ENCODE assay signal across 9 cellular contexts in genomic region chr2:55175254-55176093, GRCh38. TPM values are rescaled to one million over a fixed set of nuclear protein-coding genes. Genes with fewer than 3 reads are reported as not detected.
A peak's percentile ranks its signal among the peaks of the same experiment; 100 is the strongest.
DNase-seq lines count a peak whose midpoint lies in the region; ATAC-seq, FAIRE-seq and TF ChIP-seq lines count a peak whose summit lies in the region.
"Had no signal": no experiment of that assay in that cellular context is flagged by ENCODE, and none has a peak within 500 bp of the region (broad histone marks: within the 10 kb centered on the region; RNA-seq: fewer than 3 reads in every experiment).

No MANE protein-coding gene starts in this region.

- 0 out of 2 replicates have a peak, but pooled peaks cover 3% of the 10 kb centered on the region for H3K79me2 ChIP-seq in SK-N-SH (ENCODE audit: insufficient read depth)

- intact Hi-C loops in Caco-2 (cut with micrococcal nuclease; ENCODE audit: unreplicated experiment) (loop anchor here (1.0 to 10.0 kb wide), 4 partner anchors 160 to 1071 kb away; no protein-coding TSS in a partner anchor), esophagus squamous epithelium (cut with DNase I) (loop anchor here (5.0 to 10.0 kb wide), 2 partner anchors 161 to 278 kb away; no protein-coding TSS in a partner anchor)

- no peaks in the 10 kb centered on the region for H4K20me1 ChIP-seq in SK-N-SH (ENCODE audit: insufficient read depth)

- H3K36me3 ChIP-seq in Caco-2 (ENCODE audit: control insufficient read depth, insufficient read depth, low read length) (no peaks in the 10 kb centered on the region), SK-N-SH (replicated peaks in 1 of 2; ENCODE audit: control insufficient read depth in 1 of 2, insufficient read depth in 2 of 2, low read length in 1 of 2) (peaks cover 0 to 7% of the 10 kb centered on the region in 2 experiments), esophagus squamous epithelium (no peaks in the 10 kb centered on the region)

- no peak for TF ChIP-seq EP300 in SK-N-SH (IDR thresholded peaks at IDR 0.05; ENCODE audit: borderline replicate concordance in 1 of 2, low read depth in 1 of 2, low read length in 1 of 2)

- no peaks in the 10 kb centered on the region for H3K27me3 ChIP-seq in Caco-2 (replicated peaks; ENCODE audit: control insufficient read depth, insufficient read depth, low read length)
- no peaks in the 10 kb centered on the region for H3K27me3 ChIP-seq in SK-N-SH (ENCODE audit: insufficient read depth)
- H3K27me3 ChIP-seq in esophagus squamous epithelium, result no peaks in the 10 kb centered on the region

- 33% methylated on average over 5 of the region's 5 CpGs for WGBS in SK-N-SH (ENCODE audit: low lambda C conversion rate)
- 10 to 16% methylated on average over 5 of the region's 5 CpGs for WGBS in esophagus squamous epithelium, 2 donors

- DNase-seq in Caco-2, result peak in 1 of 2 experiments; percentile 36
- peak; percentile 12 for DNase-seq in GM19239 (ENCODE audit: insufficient read length, low spot score)
- DNase-seq in LNCaP clone FGC (ENCODE audit: low read depth), result no peak
- peak; percentile 45 for DNase-seq in SK-N-SH
- no peak for DNase-seq in esophagus squamous epithelium (lab: John Stamatoyannopoulos, UW)
- DNase-seq in non-pigmented ciliary epithelial cell (ENCODE audit: low read depth), result peak; percentile 37
- DNase-seq in retina, result no peak

- H3F3A ChIP-seq in SK-N-SH (replicated peaks; ENCODE audit: insufficient read depth), result peaks cover 4% of the 10 kb centered on the region

- no peaks in the 10 kb centered on the region for H3K9me3 Mint-ChIP-seq in Caco-2 (ENCODE audit: unreplicated experiment)

- FAIRE-seq in GM19239 (lab: Jason Lieb, UNC), result peak; percentile 70

- H3K4me1 Mint-ChIP-seq in Caco-2 (ENCODE audit: low read depth, unreplicated experiment), result peaks cover 12% of the 10 kb centered on the region

- H3K9me3 ChIP-seq in Caco-2 (no peaks in the 10 kb centered on the region), SK-N-SH (no peaks in the 10 kb centered on the region), esophagus squamous epithelium (no peaks in the 10 kb centered on the region)

- no peaks in the 10 kb centered on the region for H3K9me2 ChIP-seq in SK-N-SH

- H3K27ac ChIP-seq in SK-N-SH (ENCODE audit: low read depth in 2 of 2, low read length in 1 of 2), result no peak overlapping the region
- no peak overlapping the region for H3K27ac ChIP-seq in esophagus squamous epithelium
- H3K27ac ChIP-seq: SK-N-MC had no signal

- no peak overlapping the region for H3K4me3 Mint-ChIP-seq in Caco-2 (ENCODE audit: unreplicated experiment)

- no peak overlapping the region for H3K4me3 ChIP-seq in Caco-2 (ENCODE audit: low read depth, low read length)
- H3K4me3 ChIP-seq in LNCaP clone FGC (ENCODE audit: low read depth, low read length), result no peak overlapping the region
- H3K4me3 ChIP-seq in SK-N-SH (ENCODE audit: low read depth in 2 of 2, low read length in 1 of 2), result no peak overlapping the region
- H3K4me3 ChIP-seq in esophagus squamous epithelium, result no peak overlapping the region
- H3K4me3 ChIP-seq: SK-N-MC had no signal

- TF ChIP-seq CTCF in Caco-2 (IDR thresholded peaks at IDR 0.05; ENCODE audit: insufficient read depth in 1 of 2, low read depth in 1 of 2, low read length in 1 of 2, severe bottlenecking in 1 of 2, unreplicated experiment in 1 of 2) (peak; percentile 44 to 50), LNCaP clone FGC (IDR thresholded peaks at IDR 0.05; ENCODE audit: control insufficient read depth, extremely low read depth, insufficient read depth) (peak; percentile 41), SK-N-SH (IDR thresholded peaks at IDR 0.05) (peak; percentile 77), esophagus squamous epithelium (IDR thresholded peaks at IDR 0.05) (peak; percentile 38 to 78 (median 56))

- H3K4me1 ChIP-seq in Caco-2 (no peaks in the 10 kb centered on the region), SK-N-SH (ENCODE audit: control insufficient read depth in 1 of 2, insufficient read depth in 2 of 2, low read depth in 1 of 2, low read length in 1 of 2) (peaks cover 0 to 3% of the 10 kb centered on the region in 2 experiments; a peak in 3 of 4 replicates), esophagus squamous epithelium (peaks cover 0 to 21% (median 0%) of the 10 kb centered on the region in 3 donors)

- no peak for TF ChIP-seq POLR2A in esophagus squamous epithelium (IDR thresholded peaks at IDR 0.05)

- H3K27ac Mint-ChIP-seq in Caco-2 (ENCODE audit: unreplicated experiment), result no peak overlapping the region

- BruUV-seq in Caco-2 (replicated peaks; lab: Mats Ljungman, UMichigan), result no TSS peak

- ATAC-seq in GM21717 (IDR thresholded peaks at IDR 0.05; ENCODE audit: unreplicated experiment), result no peak

- no peak overlapping the region for H3K4me2 ChIP-seq in SK-N-SH

- H2AFZ ChIP-seq in SK-N-SH (ENCODE audit: low read depth), result no peak overlapping the region

- CTCF ChIA-PET in Caco-2 (lab: Charles Lee), result interaction anchor here (0.6 to 1.7 kb wide), 8 partner anchors 10 to 484 kb away, joined by 3 to 14 read pairs (median 3); partner anchors contain the start of genes CFAP36 and RTN4
- CTCF ChIA-PET in SK-N-SH (lab: Yijun Ruan, JAX), result interaction anchor here (0.7 to 18.9 kb wide), 15 partner anchors 10 to 1069 kb away, joined by 3 to 215 read pairs (median 3); no protein-coding TSS in a partner anchor

- no peaks in the 10 kb centered on the region for H3K27me3 Mint-ChIP-seq in Caco-2 (ENCODE audit: insufficient read depth, unreplicated experiment)

- H3K36me3 Mint-ChIP-seq in Caco-2 (ENCODE audit: insufficient read depth, unreplicated experiment), result no peaks in the 10 kb centered on the region

- H3K9ac ChIP-seq in SK-N-SH, result no peak overlapping the region

- peak; percentile 84 for TF ChIP-seq RAD21 in SK-N-SH (IDR thresholded peaks at IDR 0.05; ENCODE audit: low read length)

- POLR2A ChIA-PET in Caco-2 (lab: Charles Lee), result no interaction called here
- POLR2A ChIA-PET in SK-N-SH (lab: Yijun Ruan, JAX), result interaction anchor here (3.9 kb wide), 1 partner anchor 126 kb away, joined by 10 read pairs; the partner anchor contains the start of gene RTN4

TF ChIP-seq in SK-N-SH, 30 proteins besides CTCF, POLR2A, EP300 and RAD21 (continues in another document):
- TF ChIP-seq MXI1 (IDR thresholded peaks at IDR 0.05; ENCODE audit: low read depth, low read length) (no peak), EZH2phosphoT487 (IDR thresholded peaks at IDR 0.05; ENCODE audit: borderline replicate concordance, low read depth) (no peak), TCF12 (IDR thresholded peaks at IDR 0.05) (peak; percentile 21; the same call in 1 of the 2 replicates), TEAD4 (IDR thresholded peaks at IDR 0.05; ENCODE audit: borderline replicate concordance, insufficient read depth) (no peak), TAF1 (IDR thresholded peaks at IDR 0.05; ENCODE audit: borderline replicate concordance, low read depth, low read length) (no peak), NRF1 (IDR thresholded peaks at IDR 0.05; ENCODE audit: low read depth, low read length) (no peak), REST (IDR thresholded peaks at IDR 0.05; ENCODE audit: low read depth, low read length) (no peak), USF2 (IDR thresholded peaks at IDR 0.05; ENCODE audit: borderline replicate concordance, low read depth, low read length) (no peak), NFIC (IDR thresholded peaks at IDR 0.05; ENCODE audit: borderline replicate concordance) (no peak)
- TF ChIP-seq, protein P1, sequence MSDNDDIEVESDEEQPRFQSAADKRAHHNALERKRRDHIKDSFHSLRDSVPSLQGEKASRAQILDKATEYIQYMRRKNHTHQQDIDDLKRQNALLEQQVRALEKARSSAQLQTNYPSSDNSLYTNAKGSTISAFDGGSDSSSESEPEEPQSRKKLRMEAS (IDR thresholded peaks at IDR 0.05; ENCODE audit: low read depth), result peak; percentile 47; the same call in 1 of the 2 replicates

RNA-seq across cellular contexts. Expression of gene CLHC1, which starts 56.6 kb away (rescaled TPM):
- total RNA-seq in Caco-2 (2022), result 12.6 and 13.4 TPM in 2 replicates
- 3.8 and 7.7 TPM in 2 replicates for polyA plus RNA-seq in SK-N-SH (2012; rRNA removed)
- 5.0 and 5.8 TPM in 2 replicates for polyA plus RNA-seq in SK-N-SH (2012; cell fraction: cytosol; rRNA removed)
- polyA plus RNA-seq in SK-N-SH (2012; cell fraction: nucleus; rRNA removed), result 8.8 and 26.5 TPM in 2 replicates
- total RNA-seq in esophagus squamous epithelium, result 10 to 100 TPM in 2 of 4 donors, 1 to 10 TPM in 2; 2.3 to 12.5 (median 9.3) TPM

RNA-seq across cellular contexts. Expression of gene RPS27A, which starts 57.0 kb away (rescaled TPM):
- total RNA-seq in Caco-2 (2022) (1,305 and 1,418 TPM in 2 replicates), esophagus squamous epithelium (1,000 to 10,000 TPM in 3 of 4 donors, 100 to 1,000 TPM in 1; 594 to 2,863 (median 1,992) TPM)
- polyA plus RNA-seq in SK-N-SH (2012; rRNA removed), result 1,777 and 2,471 TPM in 2 replicates
- 3,120 and 3,746 TPM in 2 replicates for polyA plus RNA-seq in SK-N-SH (2012; cell fraction: cytosol; rRNA removed)
- polyA plus RNA-seq in SK-N-SH (2012; cell fraction: nucleus; rRNA removed), result 421 and 492 TPM in 2 replicates

Comparison
In these comparisons a context has a peak if more than half of its experiments do, and no peak if none do; other contexts are left out.
1. DNase-seq: peak in GM19239 (single experiment), SK-N-SH (single experiment) and non-pigmented ciliary epithelial cell (single experiment); none in LNCaP clone FGC (single experiment), esophagus squamous epithelium (single experiment) and retina (single experiment).
2. Peak in every context shown above with its lines, with median percentiles within 50 percentile points of each other: CTCF ChIP-seq.